1 cellular context compared by ENCODE assay signal in the genomic region with DNA sequence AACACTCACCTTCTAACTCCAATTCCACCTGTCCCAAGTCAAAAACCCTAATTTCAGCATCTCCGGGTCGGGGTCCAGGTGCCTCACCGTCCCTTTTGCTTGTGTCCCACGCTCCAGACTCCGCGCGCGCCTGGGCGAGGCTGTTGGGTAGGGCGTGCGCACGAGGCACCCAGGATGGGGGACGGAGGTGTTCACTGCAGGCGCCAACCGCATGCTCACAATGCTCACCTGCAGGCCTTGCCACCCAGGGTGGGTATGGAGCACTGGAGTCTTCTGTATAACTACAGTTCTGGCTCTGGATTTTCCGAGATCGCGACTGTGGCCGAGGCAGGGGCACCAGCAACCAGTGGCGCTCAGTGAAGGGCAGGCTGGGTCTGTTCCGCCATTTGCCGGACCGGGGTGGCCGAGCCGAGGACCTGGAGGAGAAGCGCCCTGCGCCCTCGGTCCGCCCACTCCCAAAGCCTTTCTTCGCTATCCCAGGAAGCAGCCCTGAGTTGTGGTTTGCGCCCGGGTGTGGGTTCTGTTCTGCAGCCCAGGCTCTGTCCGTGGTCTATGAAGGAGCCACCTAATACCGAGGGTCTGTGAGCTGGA.
A peak's percentile ranks its signal among the peaks of the same experiment; 100 is the strongest.
TF ChIP-seq lines count a peak whose summit lies in the region.

No MANE protein-coding gene starts in this region.

TF ChIP-seq in K562, 482 proteins besides CTCF, POLR2A, EP300 and RAD21:
- no peak for TF ChIP-seq TBL1XR1 (IDR thresholded peaks at IDR 0.05; ENCODE audit: low read length in 2 of 2)
- peak; percentile 35; the same call in 1 of the 2 replicates for TF ChIP-seq POLR2G (IDR thresholded peaks at IDR 0.05; ENCODE audit: low read depth, low read length)
- TF ChIP-seq, protein P1, sequence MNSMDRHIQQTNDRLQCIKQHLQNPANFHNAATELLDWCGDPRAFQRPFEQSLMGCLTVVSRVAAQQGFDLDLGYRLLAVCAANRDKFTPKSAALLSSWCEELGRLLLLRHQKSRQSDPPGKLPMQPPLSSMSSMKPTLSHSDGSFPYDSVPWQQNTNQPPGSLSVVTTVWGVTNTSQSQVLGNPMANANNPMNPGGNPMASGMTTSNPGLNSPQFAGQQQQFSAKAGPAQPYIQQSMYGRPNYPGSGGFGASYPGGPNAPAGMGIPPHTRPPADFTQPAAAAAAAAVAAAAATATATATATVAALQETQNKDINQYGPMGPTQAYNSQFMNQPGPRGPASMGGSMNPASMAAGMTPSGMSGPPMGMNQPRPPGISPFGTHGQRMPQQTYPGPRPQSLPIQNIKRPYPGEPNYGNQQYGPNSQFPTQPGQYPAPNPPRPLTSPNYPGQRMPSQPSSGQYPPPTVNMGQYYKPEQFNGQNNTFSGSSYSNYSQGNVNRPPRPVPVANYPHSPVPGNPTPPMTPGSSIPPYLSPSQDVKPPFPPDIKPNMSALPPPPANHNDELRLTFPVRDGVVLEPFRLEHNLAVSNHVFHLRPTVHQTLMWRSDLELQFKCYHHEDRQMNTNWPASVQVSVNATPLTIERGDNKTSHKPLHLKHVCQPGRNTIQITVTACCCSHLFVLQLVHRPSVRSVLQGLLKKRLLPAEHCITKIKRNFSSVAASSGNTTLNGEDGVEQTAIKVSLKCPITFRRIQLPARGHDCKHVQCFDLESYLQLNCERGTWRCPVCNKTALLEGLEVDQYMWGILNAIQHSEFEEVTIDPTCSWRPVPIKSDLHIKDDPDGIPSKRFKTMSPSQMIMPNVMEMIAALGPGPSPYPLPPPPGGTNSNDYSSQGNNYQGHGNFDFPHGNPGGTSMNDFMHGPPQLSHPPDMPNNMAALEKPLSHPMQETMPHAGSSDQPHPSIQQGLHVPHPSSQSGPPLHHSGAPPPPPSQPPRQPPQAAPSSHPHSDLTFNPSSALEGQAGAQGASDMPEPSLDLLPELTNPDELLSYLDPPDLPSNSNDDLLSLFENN (IDR thresholded peaks at IDR 0.05; ENCODE audit: low read depth in 2 of 2, low read length in 2 of 2): no peak
- no peak for TF ChIP-seq DDX20 (tag; IDR thresholded peaks at IDR 0.05; ENCODE audit: low read depth)
- no peak for TF ChIP-seq MYC (IDR thresholded peaks at IDR 0.05; ENCODE audit: low read depth, low read length)
- TF ChIP-seq MYC (CRISPR knock-in tag; IDR thresholded peaks at IDR 0.05; ENCODE audit: borderline replicate concordance, low read depth): no peak
- no peak for TF ChIP-seq SLC30A9 (CRISPR knock-in tag; IDR thresholded peaks at IDR 0.05)
- TF ChIP-seq HNRNPLL (IDR thresholded peaks at IDR 0.05; ENCODE audit: low read depth, low read length, poor library complexity, severe bottlenecking): no peak
- no peak for TF ChIP-seq ZNF778 (CRISPR knock-in tag; IDR thresholded peaks at IDR 0.05)
- TF ChIP-seq, protein P2, sequence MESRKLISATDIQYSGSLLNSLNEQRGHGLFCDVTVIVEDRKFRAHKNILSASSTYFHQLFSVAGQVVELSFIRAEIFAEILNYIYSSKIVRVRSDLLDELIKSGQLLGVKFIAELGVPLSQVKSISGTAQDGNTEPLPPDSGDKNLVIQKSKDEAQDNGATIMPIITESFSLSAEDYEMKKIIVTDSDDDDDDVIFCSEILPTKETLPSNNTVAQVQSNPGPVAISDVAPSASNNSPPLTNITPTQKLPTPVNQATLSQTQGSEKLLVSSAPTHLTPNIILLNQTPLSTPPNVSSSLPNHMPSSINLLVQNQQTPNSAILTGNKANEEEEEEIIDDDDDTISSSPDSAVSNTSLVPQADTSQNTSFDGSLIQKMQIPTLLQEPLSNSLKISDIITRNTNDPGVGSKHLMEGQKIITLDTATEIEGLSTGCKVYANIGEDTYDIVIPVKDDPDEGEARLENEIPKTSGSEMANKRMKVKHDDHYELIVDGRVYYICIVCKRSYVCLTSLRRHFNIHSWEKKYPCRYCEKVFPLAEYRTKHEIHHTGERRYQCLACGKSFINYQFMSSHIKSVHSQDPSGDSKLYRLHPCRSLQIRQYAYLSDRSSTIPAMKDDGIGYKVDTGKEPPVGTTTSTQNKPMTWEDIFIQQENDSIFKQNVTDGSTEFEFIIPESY (CRISPR knock-in tag; IDR thresholded peaks at IDR 0.05): 0 out of 2 replicates have a peak, but pooled peaks have one; percentile 33
- TF ChIP-seq HLTF (IDR thresholded peaks at IDR 0.05): no peak
- no peak for TF ChIP-seq ZNF561 (CRISPR knock-in tag; conservative IDR thresholded peaks at IDR 0.05)
